In genomic region chr11:10322401-10322800, GRCh38 we compare ENCODE assay signal across 1 cellular context.
TF ChIP-seq lines count a peak whose summit lies in the region.

No MANE protein-coding gene starts in this region.

TF ChIP-seq in GM12878, 131 proteins besides CTCF, POLR2A, EP300 and RAD21:
- TF ChIP-seq RELA (IDR thresholded peaks at IDR 0.05; ENCODE audit: borderline replicate concordance, partially characterized antibody) (no peak), ATF3 (IDR thresholded peaks at IDR 0.05; ENCODE audit: borderline replicate concordance, extremely low read depth, low read depth, low read length) (no peak), HDAC2 (IDR thresholded peaks at IDR 0.05) (no peak), SIX5 (IDR thresholded peaks at IDR 0.05; ENCODE audit: low read depth, low read length, severe bottlenecking) (no peak), RAD51 (IDR thresholded peaks at IDR 0.05) (no peak), CREB1 (IDR thresholded peaks at IDR 0.05; ENCODE audit: low read depth) (no peak), TARDBP (IDR thresholded peaks at IDR 0.05; ENCODE audit: borderline replicate concordance) (no peak), CBFB (IDR thresholded peaks at IDR 0.05; ENCODE audit: low read depth) (no peak), PKNOX1 (IDR thresholded peaks at IDR 0.05) (no peak), ATF7 (IDR thresholded peaks at IDR 0.05; ENCODE audit: low read depth) (no peak), PAX8 (IDR thresholded peaks at IDR 0.05) (no peak), LARP7 (IDR thresholded peaks at IDR 0.05) (no peak), KLF5 (IDR thresholded peaks at IDR 0.05; ENCODE audit: partially characterized antibody) (no peak), TAF1 (IDR thresholded peaks at IDR 0.05; ENCODE audit: borderline replicate concordance, low read depth, low read length) (no peak), STAT3 (IDR thresholded peaks at IDR 0.05; ENCODE audit: low read depth, low read length) (no peak), SMARCA5 (IDR thresholded peaks at IDR 0.05) (no peak)
- TF ChIP-seq, protein P1, sequence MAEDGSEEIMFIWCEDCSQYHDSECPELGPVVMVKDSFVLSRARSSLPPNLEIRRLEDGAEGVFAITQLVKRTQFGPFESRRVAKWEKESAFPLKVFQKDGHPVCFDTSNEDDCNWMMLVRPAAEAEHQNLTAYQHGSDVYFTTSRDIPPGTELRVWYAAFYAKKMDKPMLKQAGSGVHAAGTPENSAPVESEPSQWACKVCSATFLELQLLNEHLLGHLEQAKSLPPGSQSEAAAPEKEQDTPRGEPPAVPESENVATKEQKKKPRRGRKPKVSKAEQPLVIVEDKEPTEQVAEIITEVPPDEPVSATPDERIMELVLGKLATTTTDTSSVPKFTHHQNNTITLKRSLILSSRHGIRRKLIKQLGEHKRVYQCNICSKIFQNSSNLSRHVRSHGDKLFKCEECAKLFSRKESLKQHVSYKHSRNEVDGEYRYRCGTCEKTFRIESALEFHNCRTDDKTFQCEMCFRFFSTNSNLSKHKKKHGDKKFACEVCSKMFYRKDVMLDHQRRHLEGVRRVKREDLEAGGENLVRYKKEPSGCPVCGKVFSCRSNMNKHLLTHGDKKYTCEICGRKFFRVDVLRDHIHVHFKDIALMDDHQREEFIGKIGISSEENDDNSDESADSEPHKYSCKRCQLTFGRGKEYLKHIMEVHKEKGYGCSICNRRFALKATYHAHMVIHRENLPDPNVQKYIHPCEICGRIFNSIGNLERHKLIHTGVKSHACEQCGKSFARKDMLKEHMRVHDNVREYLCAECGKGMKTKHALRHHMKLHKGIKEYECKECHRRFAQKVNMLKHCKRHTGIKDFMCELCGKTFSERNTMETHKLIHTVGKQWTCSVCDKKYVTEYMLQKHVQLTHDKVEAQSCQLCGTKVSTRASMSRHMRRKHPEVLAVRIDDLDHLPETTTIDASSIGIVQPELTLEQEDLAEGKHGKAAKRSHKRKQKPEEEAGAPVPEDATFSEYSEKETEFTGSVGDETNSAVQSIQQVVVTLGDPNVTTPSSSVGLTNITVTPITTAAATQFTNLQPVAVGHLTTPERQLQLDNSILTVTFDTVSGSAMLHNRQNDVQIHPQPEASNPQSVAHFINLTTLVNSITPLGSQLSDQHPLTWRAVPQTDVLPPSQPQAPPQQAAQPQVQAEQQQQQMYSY (CRISPR knock-in tag; IDR thresholded peaks at IDR 0.05), result no peak
